8 cellular contexts compared by ENCODE assay signal in the genomic region with DNA sequence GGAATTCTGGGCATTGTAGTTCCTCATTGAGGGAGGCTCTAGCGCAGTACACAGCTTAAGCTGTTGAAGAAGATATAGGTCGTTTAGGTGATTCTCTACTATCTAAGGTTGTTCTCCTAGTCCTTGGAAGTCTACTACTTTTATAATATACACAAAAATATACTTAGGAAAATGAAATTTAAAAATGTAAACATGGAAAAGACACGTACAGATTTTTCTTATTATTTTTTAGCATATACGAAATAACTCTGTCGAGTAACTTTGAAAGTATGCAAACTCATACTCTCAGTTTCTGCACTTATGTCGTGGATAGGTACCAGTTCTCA. TPM values are rescaled to one million over a fixed set of nuclear protein-coding genes. Genes with fewer than 3 reads are reported as not detected.
DNase-seq lines count a peak whose midpoint lies in the region; ATAC-seq and TF ChIP-seq lines count a peak whose summit lies in the region.

No MANE protein-coding gene starts in this region.

- no peak for DNase-seq in Calu3
- DNase-seq in effector memory CD8-positive, alpha-beta T cell: no peak
- DNase-seq in NCI-H2196 (lab: John Stamatoyannopoulos, UW; ENCODE audit: unreplicated experiment): no peak
- DNase-seq in 8988T: no peak
- no peak for DNase-seq in medulla oblongata (ENCODE audit: extremely low spot score)

- H4K20me1 ChIP-seq in Loucy (ENCODE audit: insufficient read depth, low read length, poor library complexity, severe bottlenecking): peaks cover 20% of the 10 kb centered on the region

- intact Hi-C loops in Calu3 (cut with micrococcal nuclease; ENCODE audit: unreplicated experiment): no loop called here

- H3K9me3 Mint-ChIP-seq in Calu3 (ENCODE audit: low read depth, unreplicated experiment): no peaks in the 10 kb centered on the region
- H3K9me3 Mint-ChIP-seq in effector memory CD8-positive, alpha-beta T cell: no peaks in the 10 kb centered on the region

- no peaks in the 10 kb centered on the region for H3K4me1 Mint-ChIP-seq in Calu3 (ENCODE audit: low read depth, unreplicated experiment)
- peaks cover 8 to 13% of the 10 kb centered on the region in 2 donors for H3K4me1 Mint-ChIP-seq in effector memory CD8-positive, alpha-beta T cell (ENCODE audit: low read depth in 2 of 2)

- peak overlapping the region; percentile 97 for H3K4me3 Mint-ChIP-seq in Calu3 (ENCODE audit: low read depth, unreplicated experiment)
- H3K4me3 Mint-ChIP-seq in effector memory CD8-positive, alpha-beta T cell: peak overlapping the region; percentile 96 to 98

- H3K79me2 ChIP-seq in Loucy (ENCODE audit: insufficient read depth, low read length): peaks cover 42% of the 10 kb centered on the region

- H3K36me3 ChIP-seq in Loucy (ENCODE audit: insufficient read depth, low read length) (no peaks in the 10 kb centered on the region), neutrophil (no peaks in the 10 kb centered on the region)

- peak overlapping the region; percentile 83; the same call in 1 of the 2 replicates for H2AFZ ChIP-seq in Loucy (ENCODE audit: low read length)

- H3K27me3 ChIP-seq in Loucy (ENCODE audit: insufficient read depth, low read length, poor library complexity, severe bottlenecking) (peaks cover 3% of the 10 kb centered on the region), neutrophil (no peaks in the 10 kb centered on the region)

- peaks cover 25% of the 10 kb centered on the region for H3K4me1 ChIP-seq in Loucy (ENCODE audit: insufficient read depth, low read length, poor library complexity, severe bottlenecking)
- peaks cover 8 to 10% of the 10 kb centered on the region in 2 experiments for H3K4me1 ChIP-seq in neutrophil (ENCODE audit: control insufficient read depth in 1 of 2, insufficient read depth in 1 of 2, low read depth in 1 of 2, low read length in 1 of 2)

- peaks cover 17% of the 10 kb centered on the region for H3K36me3 Mint-ChIP-seq in Calu3 (ENCODE audit: insufficient read depth, unreplicated experiment)
- peaks cover under 1% of the 10 kb centered on the region for H3K36me3 Mint-ChIP-seq in effector memory CD8-positive, alpha-beta T cell (ENCODE audit: insufficient read depth)

- H3K27ac ChIP-seq in neutrophil: peak overlapping the region; percentile 29

- no peaks in the 10 kb centered on the region for H3K27me3 Mint-ChIP-seq in Calu3 (ENCODE audit: unreplicated experiment)
- H3K27me3 Mint-ChIP-seq in effector memory CD8-positive, alpha-beta T cell: no peaks in the 10 kb centered on the region

- H3K27ac Mint-ChIP-seq in Calu3 (ENCODE audit: unreplicated experiment): peak overlapping the region; percentile 94
- H3K27ac Mint-ChIP-seq in effector memory CD8-positive, alpha-beta T cell: peak overlapping the region; percentile 87 to 89

- no TSS peak for BruUV-seq in Calu3 (replicated peaks; lab: Mats Ljungman, UMichigan)

- no peaks in the 10 kb centered on the region for H3K9me3 ChIP-seq in Loucy (ENCODE audit: insufficient read depth, low read depth, low read length)
- no peaks in the 10 kb centered on the region for H3K9me3 ChIP-seq in neutrophil

- H3K9ac ChIP-seq in Loucy (ENCODE audit: low read depth, low read length, poor library complexity, severe bottlenecking): no peak overlapping the region

- ATAC-seq in effector memory CD8-positive, alpha-beta T cell (replicated peaks): no peak
- ATAC-seq in GM21423 (IDR thresholded peaks at IDR 0.05; ENCODE audit: unreplicated experiment): no peak

- no peaks in the 10 kb centered on the region for H3K9me2 ChIP-seq in Loucy (replicated peaks; ENCODE audit: low read depth, low read length)

- CTCF ChIA-PET in Calu3 (lab: Charles Lee): interaction anchor here (1.1 kb wide), 1 partner anchor 11 kb away, joined by 4 read pairs; no protein-coding TSS in a partner anchor

- TF ChIP-seq CTCF in Calu3 (IDR thresholded peaks at IDR 0.05; ENCODE audit: unreplicated experiment): no peak
- no peak for TF ChIP-seq CTCF in Loucy (conservative IDR thresholded peaks at IDR 0.05; ENCODE audit: low read length)
- TF ChIP-seq CTCF in neutrophil (IDR thresholded peaks at IDR 0.05): no peak

- H3K4me2 ChIP-seq in Loucy (ENCODE audit: low read depth, low read length, poor library complexity, severe bottlenecking): peak overlapping the region; percentile 78

- no peaks in the 10 kb centered on the region for H3F3A ChIP-seq in Loucy (ENCODE audit: low read depth)

- H3K4me3 ChIP-seq in Loucy (ENCODE audit: low read length, poor library complexity, severe bottlenecking): peak overlapping the region; percentile 88
- peak overlapping the region; percentile 75 to 85 for H3K4me3 ChIP-seq in neutrophil (ENCODE audit: low read depth in 1 of 2, low read length in 1 of 2)

RNA-seq across cellular contexts. Expression of a gene that starts 0.3 kb away (rescaled TPM):
- total RNA-seq in Calu3 (2022): 26.0 and 27.0 TPM in 2 replicates

RNA-seq across cellular contexts. Expression of a gene that starts 10.2 kb away (rescaled TPM):
- total RNA-seq in Calu3 (2022): 55.4 and 58.3 TPM in 2 replicates
